Comparison of ENCODE assay signal across 10 cellular contexts in the genomic region with DNA sequence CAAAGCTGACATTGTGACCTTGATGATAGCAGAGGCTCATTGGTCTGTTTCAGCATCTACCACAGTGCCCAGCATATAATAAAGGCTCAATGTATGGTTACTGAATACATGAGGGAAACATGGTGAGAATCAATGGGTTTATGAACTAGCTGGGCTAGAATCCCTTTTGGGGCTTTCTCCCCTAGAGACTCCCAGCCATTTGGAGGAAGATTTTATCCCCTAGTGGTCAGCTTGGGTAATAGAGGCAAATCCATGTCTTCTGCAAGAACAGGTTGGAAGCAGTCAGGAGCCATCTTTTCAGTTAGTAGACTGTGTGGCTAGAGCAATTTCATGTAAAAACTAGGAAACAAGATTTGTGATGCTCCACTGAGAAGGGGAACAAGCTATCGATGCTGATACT. TPM values are rescaled to one million over a fixed set of nuclear protein-coding genes. Genes with fewer than 3 reads are reported as not detected.
A peak's percentile ranks its signal among the peaks of the same experiment; 100 is the strongest.
DNase-seq lines count a peak whose midpoint lies in the region; ATAC-seq and TF ChIP-seq lines count a peak whose summit lies in the region.
"Had no signal": no experiment of that assay in that cellular context is flagged by ENCODE, and none has a peak within 500 bp of the region (broad histone marks: within the 10 kb centered on the region; RNA-seq: fewer than 3 reads in every experiment).

No MANE protein-coding gene starts in this region.

- no peak for TF ChIP-seq POLR2A in Peyer's patch (IDR thresholded peaks at IDR 0.05)

- H4K20me1 ChIP-seq in GM23338 (replicated peaks; ENCODE audit: insufficient read depth) (no peaks in the 10 kb centered on the region), SU-DHL-6 (ENCODE audit: low read depth, low read length) (no peaks in the 10 kb centered on the region)

- H3K4me3 Mint-ChIP-seq in GM23338: no peak overlapping the region

- no peaks in the 10 kb centered on the region for H3K27me3 Mint-ChIP-seq in GM23338 (ENCODE audit: insufficient read depth, low read depth, poor library complexity)

- no peaks in the 10 kb centered on the region for H3K4me1 ChIP-seq in GM23338 (ENCODE audit: insufficient read depth)
- no peaks in the 10 kb centered on the region for H3K4me1 ChIP-seq in Peyer's patch

- no peaks in the 10 kb centered on the region for H3K36me3 Mint-ChIP-seq in GM23338 (ENCODE audit: low read depth)

- no peak overlapping the region for H3K27ac ChIP-seq in GM23338 (ENCODE audit: low read depth)
- H3K27ac ChIP-seq in SU-DHL-6 (ENCODE audit: low read depth, low read length): no peak overlapping the region
- no peak overlapping the region for H3K27ac ChIP-seq in Peyer's patch

- TF ChIP-seq CTCF in BJ (IDR thresholded peaks at IDR 0.05; ENCODE audit: insufficient read depth, low read depth, low read length): peak; percentile 20; the same call in 1 of the 2 replicates
- TF ChIP-seq CTCF in GM23338 (conservative IDR thresholded peaks at IDR 0.05; ENCODE audit: low read depth in 2 of 2): peak; percentile 51 to 71
- peak; percentile 35 for TF ChIP-seq CTCF in SU-DHL-6 (IDR thresholded peaks at IDR 0.05; ENCODE audit: insufficient read depth, low read length, poor library complexity, severe bottlenecking)
- TF ChIP-seq CTCF in kidney epithelial cell (IDR thresholded peaks at IDR 0.05; ENCODE audit: insufficient read depth, low read length, poor library complexity, severe bottlenecking): peak; percentile 41
- TF ChIP-seq CTCF in Peyer's patch (IDR thresholded peaks at IDR 0.05): peak in 2 of 6 experiments; percentile 17 to 21

- H3F3A ChIP-seq in GM23338 (replicated peaks; ENCODE audit: low read depth) (no peaks in the 10 kb centered on the region), SU-DHL-6 (ENCODE audit: insufficient read depth) (no peaks in the 10 kb centered on the region)

- H3K4me3 ChIP-seq in BJ (ENCODE audit: low read depth, low read length): no peak overlapping the region
- no peak overlapping the region for H3K4me3 ChIP-seq in GM23338
- H3K4me3 ChIP-seq in SU-DHL-6 (ENCODE audit: insufficient read depth, low read length, poor library complexity, severe bottlenecking): no peak overlapping the region
- no peak overlapping the region for H3K4me3 ChIP-seq in kidney epithelial cell (ENCODE audit: low read depth, low read length)
- H3K4me3 ChIP-seq in Peyer's patch: no peak overlapping the region

- CTCF ChIA-PET in BJ (lab: Yijun Ruan, JAX): interaction anchor here (1.3 to 3.2 kb wide), 3 partner anchors 12 to 18 kb away, joined by 5 to 13 read pairs (median 5); no protein-coding TSS in a partner anchor

- peak; percentile 67 for ATAC-seq in GM23338
- ATAC-seq in HG02678 (IDR thresholded peaks at IDR 0.05; ENCODE audit: unreplicated experiment): no peak
- no peak for ATAC-seq in HG03571 (IDR thresholded peaks at IDR 0.05; ENCODE audit: unreplicated experiment)

- H3K27me3 ChIP-seq in BJ (ENCODE audit: control insufficient read depth, insufficient read depth, low read length) (peaks cover 3% of the 10 kb centered on the region; the same call in 1 of the 2 replicates), GM23338 (ENCODE audit: insufficient read depth) (no peaks in the 10 kb centered on the region), SU-DHL-6 (ENCODE audit: low read length) (no peaks in the 10 kb centered on the region), kidney epithelial cell (ENCODE audit: control insufficient read depth, insufficient read depth, low read length) (no peaks in the 10 kb centered on the region), Peyer's patch (no peaks in the 10 kb centered on the region)

- H3K36me3 ChIP-seq in BJ (ENCODE audit: control insufficient read depth, insufficient read depth, low read length) (no peaks in the 10 kb centered on the region), GM23338 (ENCODE audit: insufficient read depth) (no peaks in the 10 kb centered on the region), SU-DHL-6 (ENCODE audit: low read length) (no peaks in the 10 kb centered on the region), kidney epithelial cell (ENCODE audit: control insufficient read depth, insufficient read depth, low read length) (no peaks in the 10 kb centered on the region), Peyer's patch (no peaks in the 10 kb centered on the region)

- H3K9ac ChIP-seq in SU-DHL-6 (ENCODE audit: low read length): no peak overlapping the region

- H3K4me1 Mint-ChIP-seq in GM23338: peaks cover 3% of the 10 kb centered on the region; the same call in 2 of the 3 replicates

- H3K79me2 ChIP-seq in GM23338 (replicated peaks; ENCODE audit: insufficient read depth) (no peaks in the 10 kb centered on the region), SU-DHL-6 (ENCODE audit: insufficient read depth, low read length) (no peaks in the 10 kb centered on the region)

- DNase-seq in BJ (ENCODE audit: low read depth): no peak
- peak; percentile 71 for DNase-seq in GM23338 (ENCODE audit: low spot score)
- DNase-seq in kidney epithelial cell (ENCODE audit: low read depth): no peak
- no peak for DNase-seq in stimulated activated CD4-positive, alpha-beta T cell treated with anti-CD3 and anti-CD28 coated beads, Interleukin-2, amount 100 ng/mL, for 48 hours
- no peak for DNase-seq in Peyer's patch
- DNase-seq: aorta, hypothalamus had no signal

- H3K4me2 ChIP-seq in GM23338 (no peak overlapping the region), SU-DHL-6 (ENCODE audit: low read depth, low read length, poor library complexity, severe bottlenecking) (no peak overlapping the region)

- H3K9me3 ChIP-seq in SU-DHL-6 (ENCODE audit: insufficient read depth, low read length) (no peaks in the 10 kb centered on the region), Peyer's patch (no peaks in the 10 kb centered on the region)

- H2AFZ ChIP-seq in GM23338 (peak overlapping the region; percentile 64; the same call in 1 of the 2 replicates), SU-DHL-6 (ENCODE audit: low read depth, low read length, severe bottlenecking) (no peak overlapping the region)

- H3K9me2 ChIP-seq in GM23338 (ENCODE audit: insufficient read depth): 0 out of 2 replicates have a peak, but pooled peaks cover 4% of the 10 kb centered on the region
- H3K9me2 ChIP-seq in SU-DHL-6 (replicated peaks; ENCODE audit: insufficient read depth, low read length): no peaks in the 10 kb centered on the region

- no peaks in the 10 kb centered on the region; the same call in 2 of the 3 replicates for H3K9me3 Mint-ChIP-seq in GM23338

- POLR2A ChIA-PET in BJ (lab: Charles Lee): no interaction called here

- H3K27ac Mint-ChIP-seq in GM23338: no peak overlapping the region

TF ChIP-seq in GM23338, 12 proteins besides CTCF, POLR2A, EP300 and RAD21 (continues in another document):
- no peak for TF ChIP-seq ZNF331 (CRISPR knock-in tag; IDR thresholded peaks at IDR 0.05; ENCODE audit: low read depth)
- TF ChIP-seq NANOG (IDR thresholded peaks at IDR 0.05; ENCODE audit: borderline replicate concordance): no peak
- no peak for TF ChIP-seq JUNB (IDR thresholded peaks at IDR 0.05; ENCODE audit: unreplicated experiment)
- no peak for TF ChIP-seq STAT1 (IDR thresholded peaks at IDR 0.05; ENCODE audit: unreplicated experiment)
- TF ChIP-seq POLR2AphosphoS5 (IDR thresholded peaks at IDR 0.05; ENCODE audit: low read depth): no peak
- TF ChIP-seq EZH2phosphoT487 (IDR thresholded peaks at IDR 0.05; ENCODE audit: unreplicated experiment): no peak
- TF ChIP-seq, protein P1, sequence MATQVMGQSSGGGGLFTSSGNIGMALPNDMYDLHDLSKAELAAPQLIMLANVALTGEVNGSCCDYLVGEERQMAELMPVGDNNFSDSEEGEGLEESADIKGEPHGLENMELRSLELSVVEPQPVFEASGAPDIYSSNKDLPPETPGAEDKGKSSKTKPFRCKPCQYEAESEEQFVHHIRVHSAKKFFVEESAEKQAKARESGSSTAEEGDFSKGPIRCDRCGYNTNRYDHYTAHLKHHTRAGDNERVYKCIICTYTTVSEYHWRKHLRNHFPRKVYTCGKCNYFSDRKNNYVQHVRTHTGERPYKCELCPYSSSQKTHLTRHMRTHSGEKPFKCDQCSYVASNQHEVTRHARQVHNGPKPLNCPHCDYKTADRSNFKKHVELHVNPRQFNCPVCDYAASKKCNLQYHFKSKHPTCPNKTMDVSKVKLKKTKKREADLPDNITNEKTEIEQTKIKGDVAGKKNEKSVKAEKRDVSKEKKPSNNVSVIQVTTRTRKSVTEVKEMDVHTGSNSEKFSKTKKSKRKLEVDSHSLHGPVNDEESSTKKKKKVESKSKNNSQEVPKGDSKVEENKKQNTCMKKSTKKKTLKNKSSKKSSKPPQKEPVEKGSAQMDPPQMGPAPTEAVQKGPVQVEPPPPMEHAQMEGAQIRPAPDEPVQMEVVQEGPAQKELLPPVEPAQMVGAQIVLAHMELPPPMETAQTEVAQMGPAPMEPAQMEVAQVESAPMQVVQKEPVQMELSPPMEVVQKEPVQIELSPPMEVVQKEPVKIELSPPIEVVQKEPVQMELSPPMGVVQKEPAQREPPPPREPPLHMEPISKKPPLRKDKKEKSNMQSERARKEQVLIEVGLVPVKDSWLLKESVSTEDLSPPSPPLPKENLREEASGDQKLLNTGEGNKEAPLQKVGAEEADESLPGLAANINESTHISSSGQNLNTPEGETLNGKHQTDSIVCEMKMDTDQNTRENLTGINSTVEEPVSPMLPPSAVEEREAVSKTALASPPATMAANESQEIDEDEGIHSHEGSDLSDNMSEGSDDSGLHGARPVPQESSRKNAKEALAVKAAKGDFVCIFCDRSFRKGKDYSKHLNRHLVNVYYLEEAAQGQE (IDR thresholded peaks at IDR 0.05; ENCODE audit: unreplicated experiment): no peak
- TF ChIP-seq CREB1 (CRISPR knock-in tag; IDR thresholded peaks at IDR 0.05; ENCODE audit: low read depth): no peak

RNA-seq across cellular contexts. Expression of a gene that starts 15.8 kb away (rescaled TPM):
- polyA plus RNA-seq in BJ (2011; rRNA removed): not detected in 2 replicates
- not detected in 2 replicates for polyA minus RNA-seq in BJ (2011; rRNA and poly(A)+ RNA removed)
- total RNA-seq in GM23338 (2014; rRNA removed; shearing (Covaris generic)): not detected in 2 replicates
- not detected in 2 replicates for polyA plus RNA-seq in GM23338 (2016; fragmentation: Nextera tagmentation; extraction: Ambion mirVana)
- not detected in 2 replicates for total RNA-seq in kidney epithelial cell
- 100 to 1,000 TPM in 3 of 4 donors, 10 to 100 TPM in 1; 27.2 to 559 (median 132) TPM for total RNA-seq in Peyer's patch
- total RNA-seq: aorta had no signal

RNA-seq across cellular contexts. Expression of a gene that starts 58.3 kb away (rescaled TPM):
- not detected in 2 replicates for polyA plus RNA-seq in BJ (2011; rRNA removed)
- polyA minus RNA-seq in BJ (2011; rRNA and poly(A)+ RNA removed): not detected in 2 replicates
- not detected in 2 replicates for total RNA-seq in GM23338 (2014; rRNA removed; shearing (Covaris generic))
- not detected in 2 replicates for polyA plus RNA-seq in GM23338 (2016; fragmentation: Nextera tagmentation; extraction: Ambion mirVana)
- not detected in 2 replicates for total RNA-seq in kidney epithelial cell
- total RNA-seq in Peyer's patch: 1,000 to 10,000 TPM in 1 of 4 donors, 100 to 1,000 TPM in 1, 10 to 100 TPM in 2; 10.9 to 1,165 (median 71.0) TPM
- total RNA-seq: aorta had no signal

Comparison
In these comparisons a context has a peak if more than half of its experiments do, and no peak if none do; other contexts are left out.
1. RNA of a gene that starts 15.8 kb away (total RNA-seq): 27.2 to 559 TPM in Peyer's patch; not detected in GM23338 and not detected in kidney epithelial cell; every median in the first group is over 10 times any median in the second.
2. RNA of a gene that starts 58.3 kb away (total RNA-seq): 10.9 to 1,165 TPM in Peyer's patch; not detected in GM23338 and not detected in kidney epithelial cell; every median in the first group is over 10 times any median in the second.